In genomic region chr1:234599617-234600417, GRCh38 we compare ENCODE assay signal across 8 cellular contexts. TPM values are rescaled to one million over a fixed set of nuclear protein-coding genes. Genes with fewer than 3 reads are reported as not detected.
DNase-seq lines count a peak whose midpoint lies in the region; TF ChIP-seq lines count a peak whose summit lies in the region.

No MANE protein-coding gene starts in this region.

- H3K4me1 Mint-ChIP-seq in nephron progenitor cell: peaks cover 61% of the 10 kb centered on the region

- H4K20me1 ChIP-seq in GM23248 (ENCODE audit: insufficient read depth): no peaks in the 10 kb centered on the region

- peak overlapping the region; percentile 89 for H3K4me2 ChIP-seq in GM23248 (ENCODE audit: unreplicated experiment)

- peak overlapping the region; percentile 80 for H3K4me3 Mint-ChIP-seq in nephron progenitor cell

- no peaks in the 10 kb centered on the region for H3K27me3 Mint-ChIP-seq in nephron progenitor cell (ENCODE audit: low read depth, poor library complexity)

- TF ChIP-seq POLR2A in Raji (IDR thresholded peaks at IDR 0.05; ENCODE audit: insufficient read depth, low read depth, low read length) (peak; percentile 29; the same call in 1 of the 2 replicates), testis (IDR thresholded peaks at IDR 0.05) (peak; percentile 18)

- peaks cover 40% of the 10 kb centered on the region for H3K79me2 ChIP-seq in GM23248 (ENCODE audit: insufficient read depth)

- TF ChIP-seq CTCF in fibroblast of the aortic adventitia (IDR thresholded peaks at IDR 0.05; ENCODE audit: insufficient read depth, low read length): no peak
- no peak for TF ChIP-seq CTCF in nephron progenitor cell (IDR thresholded peaks at IDR 0.05)
- TF ChIP-seq CTCF in testis (IDR thresholded peaks at IDR 0.05): no peak

- DNase-seq in ELR (ENCODE audit: low read depth) (peak; percentile 90), GM23248 (peak; percentile 89), fibroblast of the aortic adventitia (ENCODE audit: low read depth) (peak; percentile 84), nephron progenitor cell (peak; percentile 90), testis (peak; percentile 83)
- peak; percentile 59 for DNase-seq in activated effector memory CD4-positive, alpha-beta T cell treated with Interleukin-2 at 50 U/mL for 16 hours

- H3K9me3 Mint-ChIP-seq in nephron progenitor cell: peaks cover 17% of the 10 kb centered on the region

- peaks cover 55% of the 10 kb centered on the region for H3F3A ChIP-seq in GM23248 (ENCODE audit: insufficient read depth)

- intact Hi-C loops in testis (cut with DNase I; ENCODE audit: low total_unique reads): loop anchor here (5.0 kb wide), 1 partner anchor 68 kb away; no protein-coding TSS in a partner anchor

- no peaks in the 10 kb centered on the region for H3K9me3 ChIP-seq in GM23248 (ENCODE audit: low read depth)
- H3K9me3 ChIP-seq in KOPT-K1 (ENCODE audit: insufficient read depth, low read length, poor library complexity, severe bottlenecking): no peaks in the 10 kb centered on the region
- no peaks in the 10 kb centered on the region for H3K9me3 ChIP-seq in testis

- peaks cover 53% of the 10 kb centered on the region for H3K4me1 ChIP-seq in GM23248 (ENCODE audit: insufficient read depth)
- peaks cover 46% of the 10 kb centered on the region for H3K4me1 ChIP-seq in testis

- peak overlapping the region; percentile 94 for H3K4me3 ChIP-seq in GM23248
- H3K4me3 ChIP-seq in fibroblast of the aortic adventitia (ENCODE audit: low read depth, low read length): peak overlapping the region; percentile 62
- H3K4me3 ChIP-seq in testis: peak overlapping the region; percentile 63 to 65

- H3K36me3 ChIP-seq in GM23248 (ENCODE audit: low read depth) (peaks cover 7% of the 10 kb centered on the region; the same call in 1 of the 2 replicates), KOPT-K1 (ENCODE audit: insufficient read depth, low read length) (peaks cover 26% of the 10 kb centered on the region), testis (ENCODE audit: low read depth, missing control alignments) (no peaks in the 10 kb centered on the region)

- in situ Hi-C loops in GM23248 (cut with MboI): loop anchor here (5.0 to 10.0 kb wide), 2 partner anchors 95 to 482 kb away; no protein-coding TSS in a partner anchor

- peaks cover 42% of the 10 kb centered on the region for H3K36me3 Mint-ChIP-seq in nephron progenitor cell (ENCODE audit: low read depth)

- no peaks in the 10 kb centered on the region for H3K9me2 ChIP-seq in GM23248 (ENCODE audit: insufficient read depth)

- H3K9ac ChIP-seq in GM23248: peak overlapping the region; percentile 95

- H3K27ac ChIP-seq in GM23248 (peak overlapping the region; percentile 93), KOPT-K1 (ENCODE audit: low read depth, low read length, poor library complexity, severe bottlenecking) (peak overlapping the region; percentile 83), testis (peak overlapping the region; percentile 96 to 100)

- no peaks in the 10 kb centered on the region for H3K27me3 ChIP-seq in GM23248 (replicated peaks; ENCODE audit: insufficient read depth)
- H3K27me3 ChIP-seq in testis: no peaks in the 10 kb centered on the region

- 0 to 2% methylated on average over 51 to 77 of the region's 87 CpGs for WGBS in GM23248 (ENCODE audit: low coverage in 1 of 2, low lambda C conversion rate in 2 of 2, missing lambda C conversion rate in 2 of 2), 2 experiments
- WGBS in testis, 2 donors: 0% methylated on average over 27 to 54 of the region's 87 CpGs

- H3K27ac Mint-ChIP-seq in nephron progenitor cell: peak overlapping the region; percentile 96

- H2AFZ ChIP-seq in GM23248: peak overlapping the region; percentile 42

RNA-seq across cellular contexts. Expression of gene IRF2BP2, which starts 10.2 kb away (rescaled TPM):
- 60.7 and 69.3 TPM in 2 replicates for total RNA-seq in GM23248 (2014; rRNA removed; shearing (Covaris generic))
- 12.9 and 13.0 TPM in 2 replicates for polyA plus RNA-seq in GM23248 (2016; fragmentation: Nextera tagmentation; extraction: Ambion mirVana)
- 62.9 and 79.4 TPM in 2 replicates for total RNA-seq in fibroblast of the aortic adventitia (ENCODE audit: low replicate concordance)
- 10 to 100 TPM; 82.0 to 96.6 TPM for total RNA-seq in testis
- polyA plus RNA-seq in testis (ENCODE audit: insufficient read depth, low read depth, low replicate concordance): 100 TPM

Comparison
In these comparisons a context has a peak if more than half of its experiments do, and no peak if none do; other contexts are left out.
1. Peak in every context shown above with its lines: DNase-seq, H3K4me3 ChIP-seq and H3K27ac ChIP-seq.